ENCODE assay signal across 9 cellular contexts in genomic region chr9:131736440-131736839, GRCh38. TPM values are rescaled to one million over a fixed set of nuclear protein-coding genes. Genes with fewer than 3 reads are reported as not detected.
A peak's percentile ranks its signal among the peaks of the same experiment; 100 is the strongest.
DNase-seq lines count a peak whose midpoint lies in the region; ATAC-seq, FAIRE-seq and TF ChIP-seq lines count a peak whose summit lies in the region.
"Had no signal": no experiment of that assay in that cellular context is flagged by ENCODE, and none has a peak within 500 bp of the region (broad histone marks: within the 10 kb centered on the region; RNA-seq: fewer than 3 reads in every experiment).

No MANE protein-coding gene starts in this region.

- peak overlapping the region; percentile 44 to 65 for H3K27ac ChIP-seq in kidney (ENCODE audit: low read depth in 2 of 2, low read length in 2 of 2)
- H3K27ac ChIP-seq in thyroid gland = peak overlapping the region in 2 of 3 donors; percentile 32 to 43
- H3K27ac ChIP-seq: SJCRH30 had no signal

- H3K27me3 ChIP-seq in thyroid gland = no peaks in the 10 kb centered on the region
- no peaks in the 10 kb centered on the region for H3K27me3 ChIP-seq in HAP-1 (ENCODE audit: low read depth)
- H3K27me3 ChIP-seq: SJCRH30 had no signal

- no peak overlapping the region for H3K4me3 ChIP-seq in kidney (ENCODE audit: low read length in 2 of 2)
- H3K4me3 ChIP-seq in thyroid gland (replicated peaks in 1 of 3) = no peak overlapping the region
- no peak overlapping the region for H3K4me3 ChIP-seq in HAP-1
- H3K4me3 ChIP-seq: SJCRH30 had no signal

- H3K9ac ChIP-seq in kidney (ENCODE audit: low read length in 2 of 2) = no peak overlapping the region

- H3K4me1 ChIP-seq in kidney (ENCODE audit: control insufficient read depth in 1 of 2, insufficient read depth in 1 of 2, low read depth in 1 of 2, low read length in 2 of 2) (peaks cover 53 to 55% of the 10 kb centered on the region in 2 donors), thyroid gland (peaks cover 22 to 62% of the 10 kb centered on the region in 2 donors), HAP-1 (no peaks in the 10 kb centered on the region)

- CTCF ChIA-PET in WTC11 (lab: Charles Lee) = interaction anchor here (0.7 to 1.5 kb wide), 3 partner anchors 14 to 259 kb away, joined by 3 to 4 read pairs (median 4); no protein-coding TSS in a partner anchor

- H3K27me3 Mint-ChIP-seq in activated naive CD4-positive, alpha-beta T cell treated with anti-CD3 and anti-CD28 coated beads, Interleukin-2, amount 50 U/mL, for 24 hours = no peaks in the 10 kb centered on the region
- H3K27me3 Mint-ChIP-seq in WTC11 (ENCODE audit: low read depth) = no peaks in the 10 kb centered on the region

- FAIRE-seq in kidney (lab: Jason Lieb, UNC) = no peak

- POLR2A ChIA-PET in WTC11 (lab: Charles Lee) = no interaction called here

- ATAC-seq in WTC11 (no peak), GM19467 (IDR thresholded peaks at IDR 0.05; ENCODE audit: unreplicated experiment) (no peak)

- peak overlapping the region; percentile 55 for H3K4me3 Mint-ChIP-seq in activated naive CD4-positive, alpha-beta T cell treated with anti-CD3 and anti-CD28 coated beads, Interleukin-2, amount 50 U/mL, for 24 hours
- H3K4me3 Mint-ChIP-seq in WTC11 = no peak overlapping the region

- intact Hi-C loops in kidney (cut with DNase I) = loop anchor here (10.0 kb wide), 1 partner anchor 92 kb away; no protein-coding TSS in a partner anchor
- intact Hi-C loops in thyroid gland (cut with DNase I) = loop anchor here (5.0 kb wide), 1 partner anchor 129 kb away; no protein-coding TSS in a partner anchor

- peaks cover 9% of the 10 kb centered on the region for H3K36me3 Mint-ChIP-seq in activated naive CD4-positive, alpha-beta T cell treated with anti-CD3 and anti-CD28 coated beads, Interleukin-2, amount 50 U/mL, for 24 hours
- no peaks in the 10 kb centered on the region for H3K36me3 Mint-ChIP-seq in WTC11

- peaks cover 72% of the 10 kb centered on the region for H3K4me1 Mint-ChIP-seq in activated naive CD4-positive, alpha-beta T cell treated with anti-CD3 and anti-CD28 coated beads, Interleukin-2, amount 50 U/mL, for 24 hours
- peaks cover 64% of the 10 kb centered on the region for H3K4me1 Mint-ChIP-seq in WTC11

- WGBS in thyroid gland, 2 donors = 64 to 66% methylated on average over 4 of the region's 4 CpGs

- H3K36me3 ChIP-seq in kidney (ENCODE audit: control insufficient read depth in 1 of 2, insufficient read depth in 2 of 2, low read length in 2 of 2) (no peaks in the 10 kb centered on the region), thyroid gland (no peaks in the 10 kb centered on the region), HAP-1 (replicated peaks) (no peaks in the 10 kb centered on the region; the same call in 1 of the 2 replicates)
- H3K36me3 ChIP-seq: SJCRH30 had no signal

- peak overlapping the region; percentile 87 for H3K27ac Mint-ChIP-seq in activated naive CD4-positive, alpha-beta T cell treated with anti-CD3 and anti-CD28 coated beads, Interleukin-2, amount 50 U/mL, for 24 hours
- peak overlapping the region; percentile 34; the same call in 1 of the 2 replicates for H3K27ac Mint-ChIP-seq in WTC11

- TF ChIP-seq POLR2A in thyroid gland (IDR thresholded peaks at IDR 0.05) = no peak

- no peak for DNase-seq in activated naive CD4-positive, alpha-beta T cell treated with Interleukin-2 at 50 U/mL for 16 hours
- DNase-seq in WTC11 (ENCODE audit: low spot score) (no peak), kidney (no peak), thyroid gland (no peak), RPMI8226 (no peak), HAP-1 (ENCODE audit: low spot score in 2 of 2) (no peak)

- H3K9me3 ChIP-seq in kidney (ENCODE audit: control insufficient read depth in 1 of 2, low read length in 2 of 2) (no peaks in the 10 kb centered on the region), thyroid gland (no peaks in the 10 kb centered on the region), HAP-1 (peaks cover 7% of the 10 kb centered on the region)
- H3K9me3 ChIP-seq: SJCRH30 had no signal

- in situ Hi-C loops in HAP-1 (cut with MboI; ENCODE audit: low sequenced_read_pairs) = no loop called here

- TF ChIP-seq CTCF in WTC11 (IDR thresholded peaks at IDR 0.05) (no peak), kidney (IDR thresholded peaks at IDR 0.05; ENCODE audit: borderline replicate concordance, extremely low read depth, insufficient read depth) (no peak), thyroid gland (IDR thresholded peaks at IDR 0.05) (no peak)

- no peaks in the 10 kb centered on the region for H3K9me3 Mint-ChIP-seq in activated naive CD4-positive, alpha-beta T cell treated with anti-CD3 and anti-CD28 coated beads, Interleukin-2, amount 50 U/mL, for 24 hours
- peaks cover 4% of the 10 kb centered on the region; the same call in 1 of the 2 replicates for H3K9me3 Mint-ChIP-seq in WTC11

TF ChIP-seq in WTC11, 78 proteins besides CTCF, POLR2A, EP300 and RAD21 (continues in another document):
- TF ChIP-seq ZNF263 (CRISPR knock-in tag; IDR thresholded peaks at IDR 0.05; ENCODE audit: low read depth) = no peak
- TF ChIP-seq STAT6 (CRISPR knock-in tag; conservative IDR thresholded peaks at IDR 0.05; ENCODE audit: low read depth) = no peak
- no peak for TF ChIP-seq SP1 (CRISPR knock-in tag; conservative IDR thresholded peaks at IDR 0.05)
- no peak for TF ChIP-seq PRDM15 (CRISPR knock-in tag; IDR thresholded peaks at IDR 0.05)
- no peak for TF ChIP-seq ZNF121 (CRISPR knock-in tag; IDR thresholded peaks at IDR 0.05)
- no peak for TF ChIP-seq FOXP4 (CRISPR knock-in tag; IDR thresholded peaks at IDR 0.05)

RNA-seq across cellular contexts. Expression of gene RAPGEF1, which starts 3.4 kb away (rescaled TPM):
- 57.9 to 66.2 TPM (median 65.7 TPM) in 3 replicates for total RNA-seq in WTC11 (2021)
- total RNA-seq in kidney = 79.7 TPM
- 15.5 TPM for polyA plus RNA-seq in kidney (ENCODE audit: insufficient read depth, low read depth, low replicate concordance)
- 10 to 100 TPM; 39.6 to 52.5 (median 44.9) TPM for total RNA-seq in thyroid gland
